In the genomic region with DNA sequence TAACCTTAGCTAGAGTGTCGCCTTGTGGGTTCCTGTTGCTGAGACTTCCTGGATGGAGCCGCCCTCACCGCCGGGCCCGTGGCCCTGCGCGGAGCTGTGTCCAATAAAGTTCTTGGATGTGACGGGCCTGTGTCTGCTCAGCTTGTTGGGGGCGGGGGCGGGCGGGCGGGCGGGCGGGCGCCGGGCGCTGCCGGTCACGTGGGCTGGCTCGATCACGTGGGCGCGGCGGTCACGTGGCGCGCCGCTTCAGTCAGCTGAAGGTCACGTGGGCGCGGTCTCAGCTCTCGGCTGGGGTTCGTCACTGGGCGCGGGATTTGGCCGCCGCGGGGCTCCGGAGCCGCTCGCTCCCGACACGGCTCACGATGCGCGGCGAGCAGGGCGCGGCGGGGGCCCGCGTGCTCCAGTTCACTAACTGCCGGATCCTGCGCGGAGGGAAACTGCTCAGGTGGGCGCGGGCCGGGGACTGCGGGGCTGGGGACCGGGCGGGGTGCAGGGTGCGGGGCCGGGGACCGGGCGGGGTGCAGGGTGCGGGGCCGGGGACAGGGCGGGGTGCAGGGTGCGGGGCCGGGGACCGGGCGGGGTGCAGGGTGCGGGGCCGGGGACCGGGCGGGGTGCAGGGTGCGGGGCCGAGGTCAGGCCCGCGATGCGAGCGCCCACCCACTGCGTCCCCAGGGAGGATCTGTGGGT, we compare ENCODE assay signal across 8 cellular contexts. TPM values are rescaled to one million over a fixed set of nuclear protein-coding genes. Genes with fewer than 3 reads are reported as not detected.
DNase-seq lines count a peak whose midpoint lies in the region; ATAC-seq and TF ChIP-seq lines count a peak whose summit lies in the region.

Gene AMDHD2 (plus strand): TSS at position 275 of the 687 bp plus-strand sequence. CDS start 88 bp downstream, at position 363.

- peaks cover 4% of the 10 kb centered on the region for H3K36me3 Mint-ChIP-seq in activated naive CD4-positive, alpha-beta T cell treated with anti-CD3 and anti-CD28 coated beads, Interleukin-2, amount 50 U/mL, for 24 hours

- H3K27me3 Mint-ChIP-seq in activated naive CD4-positive, alpha-beta T cell treated with anti-CD3 and anti-CD28 coated beads, Interleukin-2, amount 50 U/mL, for 24 hours = no peaks in the 10 kb centered on the region

- TF ChIP-seq POLR2A in NB4 (IDR thresholded peaks at IDR 0.05; ENCODE audit: extremely low read depth, insufficient read length) = peak; percentile 65

- H3K36me3 ChIP-seq in BE2C = peaks cover 32% of the 10 kb centered on the region

- peaks cover 58% of the 10 kb centered on the region for H3K4me1 Mint-ChIP-seq in activated naive CD4-positive, alpha-beta T cell treated with anti-CD3 and anti-CD28 coated beads, Interleukin-2, amount 50 U/mL, for 24 hours

- DNase-seq in BE2C (peak; percentile 95), NB4 (ENCODE audit: low read depth) (peak; percentile 91), SKM-1 (lab: John Stamatoyannopoulos, UW; ENCODE audit: unreplicated experiment) (peak; percentile 45), glomerular endothelial cell (ENCODE audit: extremely low read depth, low read depth, low spot score) (no peak), omental fat pad (ENCODE audit: low spot score) (peak; percentile 82), superior temporal gyrus (ENCODE audit: extremely low spot score) (peak; percentile 85)

- TF ChIP-seq CTCF in BE2C (IDR thresholded peaks at IDR 0.05; ENCODE audit: low read depth, low read length) (no peak), NB4 (IDR thresholded peaks at IDR 0.05; ENCODE audit: low read depth, low read length) (no peak), omental fat pad (IDR thresholded peaks at IDR 0.05) (no peak)

- H3K4me3 ChIP-seq in BE2C (ENCODE audit: low read depth, low read length) = peak within 1 kb of the TSS; percentile 73
- H3K4me3 ChIP-seq in NB4 (ENCODE audit: low read depth, low read length) = peak within 1 kb of the TSS; percentile 54

- no peaks in the 10 kb centered on the region for H3K27me3 ChIP-seq in BE2C

- H3K9me3 Mint-ChIP-seq in activated naive CD4-positive, alpha-beta T cell treated with anti-CD3 and anti-CD28 coated beads, Interleukin-2, amount 50 U/mL, for 24 hours = no peaks in the 10 kb centered on the region

- ATAC-seq in GM21423 (IDR thresholded peaks at IDR 0.05; ENCODE audit: unreplicated experiment) (peak; percentile 54), omental fat pad (ENCODE audit: low FRiP score) (peak; percentile 58)

- peak within 1 kb of the TSS; percentile 85 for H3K4me3 Mint-ChIP-seq in activated naive CD4-positive, alpha-beta T cell treated with anti-CD3 and anti-CD28 coated beads, Interleukin-2, amount 50 U/mL, for 24 hours

- peak within 1 kb of the TSS; percentile 96 for H3K27ac Mint-ChIP-seq in activated naive CD4-positive, alpha-beta T cell treated with anti-CD3 and anti-CD28 coated beads, Interleukin-2, amount 50 U/mL, for 24 hours

- no peaks in the 10 kb centered on the region for H3K9me3 ChIP-seq in BE2C

- H3K4me1 ChIP-seq in BE2C = peaks cover 3% of the 10 kb centered on the region; the same call in 1 of the 2 replicates

RNA-seq across cellular contexts. Expression of gene AMDHD2, which starts in this region (rescaled TPM):
- polyA plus RNA-seq in BE2C (2012; ENCODE audit: insufficient read depth, insufficient read length, low read depth) = 39.4 TPM
- total RNA-seq in glomerular endothelial cell = 71.3 and 75.4 TPM in 2 replicates
- total RNA-seq in omental fat pad = 10 to 100 TPM; 26.7 to 35.9 (median 30.7) TPM
